In the genomic region with DNA sequence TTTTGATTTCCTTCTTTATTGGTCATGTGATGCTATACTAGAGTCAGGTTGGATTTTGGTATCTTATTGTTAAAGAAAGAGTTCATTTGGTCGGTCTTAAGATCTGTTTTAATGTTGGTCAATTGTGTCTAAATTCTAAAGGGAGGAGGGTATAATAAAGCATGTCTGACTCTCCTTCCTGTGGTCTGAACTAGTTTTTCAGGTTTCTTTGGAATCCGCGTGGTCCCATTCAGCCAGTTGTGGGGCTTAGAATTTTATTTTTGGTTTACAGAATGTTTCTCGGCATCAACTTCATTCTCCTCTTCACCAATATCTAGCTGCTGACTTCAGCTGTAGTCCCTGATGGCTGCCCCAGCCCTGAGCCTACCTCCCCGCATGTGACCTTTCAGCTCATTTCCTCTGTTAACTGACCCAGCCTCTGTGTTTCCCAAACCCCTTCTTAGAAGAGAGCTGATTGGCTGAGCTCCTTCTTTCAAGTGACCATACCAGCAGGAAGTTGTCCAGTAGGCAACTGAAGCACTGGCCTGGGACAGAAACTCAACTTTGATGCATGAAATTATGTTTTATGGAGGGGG, we compare ENCODE assay signal across 24 cellular contexts. TPM values are rescaled to one million over a fixed set of nuclear protein-coding genes. Genes with fewer than 3 reads are reported as not detected.
"Had no signal": no experiment of that assay in that cellular context is flagged by ENCODE, and none has a peak within 500 bp of the region (broad histone marks: within the 10 kb centered on the region; RNA-seq: fewer than 3 reads in every experiment).

No MANE protein-coding gene starts in this region.

- H3K36me3 Mint-ChIP-seq: activated naive CD8-positive, alpha-beta T cell treated with anti-CD3 and anti-CD28 coated beads for 36 hours; naive thymus-derived CD4-positive, alpha-beta T cell had no signal

- H3K27ac Mint-ChIP-seq: activated naive CD8-positive, alpha-beta T cell treated with anti-CD3 and anti-CD28 coated beads for 36 hours; naive thymus-derived CD4-positive, alpha-beta T cell had no signal

- H3K27ac ChIP-seq: cardiac muscle cell, heart right ventricle, sigmoid colon, tibial artery, uterus, VCaP had no signal

- H3K4me3 Mint-ChIP-seq: activated naive CD8-positive, alpha-beta T cell treated with anti-CD3 and anti-CD28 coated beads for 36 hours; naive thymus-derived CD4-positive, alpha-beta T cell had no signal

- H3K9me3 Mint-ChIP-seq: activated naive CD8-positive, alpha-beta T cell treated with anti-CD3 and anti-CD28 coated beads for 36 hours; naive thymus-derived CD4-positive, alpha-beta T cell had no signal

- H3K9me3 ChIP-seq: esophagus squamous epithelium, heart right ventricle, sigmoid colon, tibial artery, uterus had no signal

- H3K4me3 ChIP-seq: cardiac muscle cell, esophagus squamous epithelium, heart right ventricle, sigmoid colon, tibial artery, uterus had no signal

- DNase-seq: activated CD4-positive, alpha-beta T cell treated with anti-CD3 and anti-CD28 coated beads, Interleukin-2, amount 50 U/mL, for 48 hours; activated naive CD4-positive, alpha-beta T cell; activated naive CD8-positive, alpha-beta T cell treated with anti-CD3 and anti-CD28 coated beads for 36 hours; activated T-cell treated with anti-CD3 and anti-CD28 coated beads for 4 hours; amniotic stem cell; dermis blood vessel endothelial cell; effector memory CD4-positive, alpha-beta T cell; esophagus squamous epithelium; heart right ventricle; mesenchymal stem cell; naive thymus-derived CD4-positive, alpha-beta T cell; sigmoid colon; stimulated activated CD4-positive, alpha-beta T cell treated with anti-CD3 and anti-CD28 coated beads, Interleukin-12 subunit alpha, Interleukin-12 subunit beta, amount 100 ng/mL, for 4 hours; stimulated activated CD4-positive, alpha-beta T cell treated with anti-CD3 and anti-CD28 coated beads, Interleukin-2, amount 100 ng/mL, for 24 hours; stimulated activated naive CD8-positive, alpha-beta T cell treated with anti-CD3 and anti-CD28 coated beads, Interleukin-15, Interleukin-2, amounts not matched to agents 100 U/mL and 50 U/mL, for 24 hours; substantia nigra; T-helper 2 cell; tibial artery; uterus had no signal

- H3K4me1 Mint-ChIP-seq: activated naive CD8-positive, alpha-beta T cell treated with anti-CD3 and anti-CD28 coated beads for 36 hours; naive thymus-derived CD4-positive, alpha-beta T cell had no signal

- H3K36me3 ChIP-seq: cardiac muscle cell, esophagus squamous epithelium, heart right ventricle, sigmoid colon, tibial artery, uterus had no signal

- H3K27me3 ChIP-seq: cardiac muscle cell, esophagus squamous epithelium, heart right ventricle, sigmoid colon, tibial artery, uterus had no signal

- ATAC-seq: heart right ventricle; naive thymus-derived CD4-positive, alpha-beta T cell; stimulated activated naive CD8-positive, alpha-beta T cell treated with anti-CD3 and anti-CD28 coated beads, Interleukin-15, Interleukin-2, amounts not matched to agents 100 U/mL and 50 U/mL, for 24 hours had no signal

RNA-seq across cellular contexts. Expression of a gene that starts 8.7 kb away (rescaled TPM):
- total RNA-seq: activated naive CD8-positive, alpha-beta T cell treated with anti-CD3 and anti-CD28 coated beads for 36 hours; dermis blood vessel endothelial cell; endothelial cell of umbilical vein; naive thymus-derived CD4-positive, alpha-beta T cell had no signal
- polyA plus RNA-seq: cardiac muscle cell; endothelial cell of umbilical vein; naive thymus-derived CD4-positive, alpha-beta T cell had no signal

RNA-seq across cellular contexts. Expression of a gene that starts 39.1 kb away (rescaled TPM):
- total RNA-seq: cardiac muscle cell, dermis blood vessel endothelial cell, endothelial cell of umbilical vein, esophagus squamous epithelium, heart right ventricle, mucosa of gallbladder, sigmoid colon had no signal
- polyA plus RNA-seq: endothelial cell of umbilical vein, heart right ventricle, liver, sigmoid colon had no signal
